1 cellular context compared by ENCODE assay signal in genomic region chr19:2358548-2359173, GRCh38.
TF ChIP-seq lines count a peak whose summit lies in the region.

No MANE protein-coding gene starts in this region.

TF ChIP-seq in H1, 55 proteins besides CTCF, POLR2A, EP300 and RAD21:
- TF ChIP-seq POU5F1 (IDR thresholded peaks at IDR 0.05; ENCODE audit: low read depth, low read length): no peak
- peak; percentile 53; the same call in 1 of the 2 replicates for TF ChIP-seq KDM1A (IDR thresholded peaks at IDR 0.05; ENCODE audit: borderline replicate concordance, low read length)
- no peak for TF ChIP-seq CBX5 (IDR thresholded peaks at IDR 0.05; ENCODE audit: low read depth, low read length)
- no peak for TF ChIP-seq TAF1 (IDR thresholded peaks at IDR 0.05; ENCODE audit: low read depth, low read length)
